In genomic region chr5:125140855-125141254, GRCh38 we compare ENCODE assay signal across 13 cellular contexts.
A peak's percentile ranks its signal among the peaks of the same experiment; 100 is the strongest.
DNase-seq lines count a peak whose midpoint lies in the region; ATAC-seq and TF ChIP-seq lines count a peak whose summit lies in the region.
"Had no signal": no experiment of that assay in that cellular context is flagged by ENCODE, and none has a peak within 500 bp of the region (broad histone marks: within the 10 kb centered on the region; RNA-seq: fewer than 3 reads in every experiment).

No MANE protein-coding gene starts in this region.

- CTCF ChIA-PET in BJ (lab: Yijun Ruan, JAX) = no interaction called here

- H3K4me3 ChIP-seq in BJ (ENCODE audit: low read depth, low read length) = no peak overlapping the region
- no peak overlapping the region for H3K4me3 ChIP-seq in cardiac fibroblast (replicated peaks in 1 of 2; ENCODE audit: low read depth in 2 of 2, low read length in 2 of 2)
- no peak overlapping the region for H3K4me3 ChIP-seq in mucosa of descending colon
- H3K4me3 ChIP-seq: breast epithelium, tibial artery had no signal

- DNase-seq in BJ (ENCODE audit: low read depth) (peak; percentile 72), M059J (ENCODE audit: low read depth) (peak; percentile 83), cardiac fibroblast (ENCODE audit: low read depth in 2 of 2) (peak; percentile 95), mucosa of descending colon (peak in 1 of 3 donors; percentile 11), Kasumi-1 (lab: John Stamatoyannopoulos, UW) (no peak), DMS114 treated with DMSO at 0.1 percent for 48 hours (lab: John Stamatoyannopoulos, UW; ENCODE audit: unreplicated experiment) (no peak)
- DNase-seq: activated CD8-positive, alpha-beta memory T cell treated with anti-CD3 and anti-CD28 coated beads, Interleukin-2, amount 10 ng/mL, durations not matched to agents 7 days and 5 days; NCI-H187 treated with DMSO at 0.1 percent for 48 hours; stimulated activated CD4-positive, alpha-beta T cell treated with anti-CD3 and anti-CD28 coated beads, Interleukin-4, amount 100 ng/mL, for 1 hour; tibial artery had no signal

- H3K36me3 ChIP-seq in BJ (ENCODE audit: control insufficient read depth, insufficient read depth, low read length) (no peaks in the 10 kb centered on the region), mucosa of descending colon (ENCODE audit: low read depth) (no peaks in the 10 kb centered on the region)
- H3K36me3 ChIP-seq: breast epithelium, tibial artery had no signal

- ATAC-seq in mucosa of descending colon (peak; percentile 52), HG02642 (IDR thresholded peaks at IDR 0.05; ENCODE audit: poor library complexity, unreplicated experiment) (no peak), HG02852 (IDR thresholded peaks at IDR 0.05; ENCODE audit: unreplicated experiment) (no peak)
- ATAC-seq: activated CD8-positive, alpha-beta memory T cell treated with anti-CD3 and anti-CD28 coated beads, Interleukin-2, amount 10 ng/mL, durations not matched to agents 7 days and 5 days had no signal

- TF ChIP-seq CTCF in BJ (IDR thresholded peaks at IDR 0.05; ENCODE audit: insufficient read depth, low read depth, low read length) (no peak), cardiac fibroblast (IDR thresholded peaks at IDR 0.05; ENCODE audit: low read depth, low read length) (no peak), mucosa of descending colon (IDR thresholded peaks at IDR 0.05) (no peak)

- H3K4me1 ChIP-seq in mucosa of descending colon (ENCODE audit: low read depth) = no peaks in the 10 kb centered on the region
- H3K4me1 ChIP-seq: breast epithelium had no signal

- no peaks in the 10 kb centered on the region for H3K27me3 ChIP-seq in BJ (ENCODE audit: control insufficient read depth, insufficient read depth, low read length)
- H3K27me3 ChIP-seq: breast epithelium, tibial artery had no signal

- intact Hi-C loops in mucosa of descending colon (cut with DNase I, micrococcal nuclease) = no loop called here

- POLR2A ChIA-PET in BJ (lab: Charles Lee) = no interaction called here

- no peaks in the 10 kb centered on the region for H3K9me3 ChIP-seq in mucosa of descending colon
- H3K9me3 ChIP-seq: breast epithelium, tibial artery had no signal

Comparison
In these comparisons a context has a peak if more than half of its experiments do, and no peak if none do; other contexts are left out.
1. DNase-seq: peak in BJ (single experiment), M059J (single experiment) and cardiac fibroblast (2 of 2); none in Kasumi-1 (0 of 2) and DMS114 treated with DMSO at 0.1 percent for 48 hours (single experiment).